Comparison of ENCODE assay signal across 8 cellular contexts in the genomic region with DNA sequence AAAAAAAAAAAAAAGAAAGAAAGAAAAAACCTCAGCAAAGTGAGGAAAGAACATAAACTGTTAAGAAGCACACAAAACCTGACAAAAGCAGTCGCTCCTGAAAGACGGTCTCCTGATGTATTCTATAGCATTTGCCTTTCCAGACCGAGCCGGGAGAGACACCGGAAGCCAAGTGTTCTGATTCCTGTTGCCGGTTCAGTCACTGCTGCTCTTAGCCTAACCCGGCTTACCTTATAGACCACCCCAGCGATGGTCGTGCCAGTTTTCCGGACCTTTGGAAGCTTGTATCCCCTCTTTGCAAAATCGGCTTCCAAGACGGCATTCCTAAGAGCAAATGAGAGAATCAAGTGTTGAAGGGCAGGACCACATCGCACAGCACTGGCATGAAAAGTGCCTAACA. TPM values are rescaled to one million over a fixed set of nuclear protein-coding genes. Genes with fewer than 3 reads are reported as not detected.
A peak's percentile ranks its signal among the peaks of the same experiment; 100 is the strongest.
DNase-seq lines count a peak whose midpoint lies in the region; ATAC-seq and TF ChIP-seq lines count a peak whose summit lies in the region.

No MANE protein-coding gene starts in this region.

- peaks cover 47% of the 10 kb centered on the region for H3K36me3 ChIP-seq in upper lobe of right lung

- peaks cover 24% of the 10 kb centered on the region for H3K36me3 Mint-ChIP-seq in activated naive CD4-positive, alpha-beta T cell treated with anti-CD3 and anti-CD28 coated beads, Interleukin-2, amount 50 U/mL, for 24 hours
- H3K36me3 Mint-ChIP-seq in memory B cell: peaks cover 17% of the 10 kb centered on the region

- H3K4me3 Mint-ChIP-seq in activated naive CD4-positive, alpha-beta T cell treated with anti-CD3 and anti-CD28 coated beads, Interleukin-2, amount 50 U/mL, for 24 hours: peak overlapping the region; percentile 99
- H3K4me3 Mint-ChIP-seq in memory B cell: peak overlapping the region; percentile 99

- H3K9me3 ChIP-seq in upper lobe of right lung: no peaks in the 10 kb centered on the region

- H3K4me1 ChIP-seq in upper lobe of right lung: peaks cover 11% of the 10 kb centered on the region

- no peak for DNase-seq in activated naive CD4-positive, alpha-beta T cell treated with anti-CD3 and anti-CD28 coated beads, Interleukin-2, amount 50 U/mL, for 16 hours
- DNase-seq in astrocyte of the cerebellum (ENCODE audit: low read depth) (no peak), memory B cell (ENCODE audit: low spot score in 2 of 2) (no peak), upper lobe of right lung (no peak), KG1 (lab: John Stamatoyannopoulos, UW) (no peak), NCI-H2171 treated with DMSO at 0.1 percent for 48 hours (lab: John Stamatoyannopoulos, UW) (no peak)

- TF ChIP-seq CTCF in astrocyte of the cerebellum (IDR thresholded peaks at IDR 0.05; ENCODE audit: low read depth, low read length, missing control alignments) (no peak), upper lobe of right lung (IDR thresholded peaks at IDR 0.05) (no peak)

- intact Hi-C loops in upper lobe of right lung (cut with DNase I): no loop called here

- no peaks in the 10 kb centered on the region for H3K9me3 Mint-ChIP-seq in activated naive CD4-positive, alpha-beta T cell treated with anti-CD3 and anti-CD28 coated beads, Interleukin-2, amount 50 U/mL, for 24 hours
- no peaks in the 10 kb centered on the region for H3K9me3 Mint-ChIP-seq in memory B cell

- no peaks in the 10 kb centered on the region for H3K27me3 ChIP-seq in upper lobe of right lung

- H3K4me1 Mint-ChIP-seq in activated naive CD4-positive, alpha-beta T cell treated with anti-CD3 and anti-CD28 coated beads, Interleukin-2, amount 50 U/mL, for 24 hours: peaks cover 47% of the 10 kb centered on the region
- peaks cover 14% of the 10 kb centered on the region for H3K4me1 Mint-ChIP-seq in memory B cell

- no peaks in the 10 kb centered on the region for H3K27me3 Mint-ChIP-seq in activated naive CD4-positive, alpha-beta T cell treated with anti-CD3 and anti-CD28 coated beads, Interleukin-2, amount 50 U/mL, for 24 hours
- no peaks in the 10 kb centered on the region for H3K27me3 Mint-ChIP-seq in memory B cell

- in situ Hi-C loops in astrocyte of the cerebellum (cut with HindIII; ENCODE audit: low sequenced_read_pairs): loop anchor here (5.0 kb wide), 1 partner anchor 123 kb away; no protein-coding TSS in a partner anchor

- peak overlapping the region; percentile 98 for H3K27ac Mint-ChIP-seq in activated naive CD4-positive, alpha-beta T cell treated with anti-CD3 and anti-CD28 coated beads, Interleukin-2, amount 50 U/mL, for 24 hours
- H3K27ac Mint-ChIP-seq in memory B cell: peak overlapping the region; percentile 99

- ATAC-seq in memory B cell (ENCODE audit: low read depth) (no peak), upper lobe of right lung (no peak), GM21737 (IDR thresholded peaks at IDR 0.05; ENCODE audit: unreplicated experiment) (no peak)

- H3K4me3 ChIP-seq in astrocyte of the cerebellum (ENCODE audit: low read depth, low read length) (peak overlapping the region; percentile 98), upper lobe of right lung (peak overlapping the region; percentile 89)

- peak overlapping the region; percentile 72 for H3K27ac ChIP-seq in upper lobe of right lung

RNA-seq across cellular contexts. Expression of a gene that starts 0.6 kb away (rescaled TPM):
- 73.5 TPM for total RNA-seq in upper lobe of right lung

RNA-seq across cellular contexts. Expression of a gene that starts 35.6 kb away (rescaled TPM):
- total RNA-seq in upper lobe of right lung: not detected
